9 cellular contexts compared by ENCODE assay signal in the genomic region with DNA sequence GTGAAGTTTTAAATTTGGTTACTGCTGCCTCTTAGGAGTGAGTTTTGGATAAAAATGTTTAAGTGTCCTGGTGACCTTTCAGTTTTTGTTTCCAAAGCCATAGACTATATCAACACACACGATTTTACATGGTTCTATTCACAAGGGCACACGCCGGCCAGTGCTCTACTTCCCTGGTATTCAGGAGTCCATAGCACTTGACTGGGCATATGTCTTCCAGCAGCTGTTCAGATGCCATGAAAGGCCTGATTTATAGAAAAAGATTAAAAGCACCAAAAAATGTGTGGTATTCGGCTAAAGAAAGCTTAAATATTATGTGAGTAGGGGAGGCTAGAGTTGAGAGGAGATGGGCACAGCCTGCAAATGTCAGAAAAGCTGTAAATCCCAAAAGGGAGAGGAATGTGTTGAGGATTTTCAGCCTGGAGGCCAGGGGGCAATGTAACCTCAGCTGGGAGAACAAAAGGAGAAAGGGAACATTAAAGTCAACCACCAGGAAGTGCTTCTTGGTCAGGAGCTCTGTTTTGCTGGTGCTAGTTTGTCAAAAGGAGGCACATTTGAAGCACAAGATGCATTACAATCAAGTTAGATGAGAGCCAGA.
DNase-seq lines count a peak whose midpoint lies in the region; ATAC-seq and TF ChIP-seq lines count a peak whose summit lies in the region.
"Had no signal": no experiment of that assay in that cellular context is flagged by ENCODE, and none has a peak within 500 bp of the region (broad histone marks: within the 10 kb centered on the region; RNA-seq: fewer than 3 reads in every experiment).

No MANE protein-coding gene starts in this region.

- H4K20me1 ChIP-seq in OCI-LY1 (ENCODE audit: insufficient read depth, low read length) (no peaks in the 10 kb centered on the region), osteoblast (ENCODE audit: insufficient read depth, low read length) (no peaks in the 10 kb centered on the region)

- no peak overlapping the region for H2AFZ ChIP-seq in OCI-LY1 (ENCODE audit: low read length)
- H2AFZ ChIP-seq in osteoblast (ENCODE audit: low read length), result no peak overlapping the region

- no peak for TF ChIP-seq CTCF in OCI-LY1 (IDR thresholded peaks at IDR 0.05; ENCODE audit: low read length)
- TF ChIP-seq CTCF in epithelial cell of proximal tubule (conservative IDR thresholded peaks at IDR 0.05; ENCODE audit: low read depth, low read length), result peak; percentile 38
- peak; percentile 45 for TF ChIP-seq CTCF in osteoblast (IDR thresholded peaks at IDR 0.05; ENCODE audit: extremely low read depth, low read depth, low read length)
- TF ChIP-seq CTCF in psoas muscle (IDR thresholded peaks at IDR 0.05), result no peak

- H3K4me2 ChIP-seq in OCI-LY1 (ENCODE audit: low read length), result no peak overlapping the region
- no peak overlapping the region for H3K4me2 ChIP-seq in osteoblast (ENCODE audit: insufficient read depth, low read length)

- no peaks in the 10 kb centered on the region for H3K9me2 ChIP-seq in OCI-LY1 (ENCODE audit: low read depth, low read length)

- H3K4me1 ChIP-seq in OCI-LY1 (ENCODE audit: insufficient read depth, low read length, severe bottlenecking) (peaks cover 43% of the 10 kb centered on the region), osteoblast (ENCODE audit: insufficient read depth, low read length) (no peaks in the 10 kb centered on the region), psoas muscle (peaks cover 23% of the 10 kb centered on the region)

- 71 to 82% (median 79%) methylated on average over 4 of the region's 4 CpGs for WGBS in psoas muscle, 3 donors

- DNase-seq in Daoy (ENCODE audit: low read depth) (peak; percentile 32), epithelial cell of proximal tubule (ENCODE audit: low read depth) (no peak), osteoblast (ENCODE audit: insufficient read length, low spot score, missing footprints) (no peak), epidermal melanocyte (ENCODE audit: insufficient read length, low spot score) (no peak), psoas muscle (no peak)
- DNase-seq: NCI-H146 had no signal

- H3K4me3 ChIP-seq in OCI-LY1 (ENCODE audit: low read depth, low read length, poor library complexity, severe bottlenecking) (no peak overlapping the region), epithelial cell of proximal tubule (ENCODE audit: low read depth, low read length) (no peak overlapping the region), osteoblast (ENCODE audit: insufficient read depth, low read length) (no peak overlapping the region), psoas muscle (no peak overlapping the region)

- no peaks in the 10 kb centered on the region for H3F3A ChIP-seq in OCI-LY1 (ENCODE audit: insufficient read depth, low read length)

- peak overlapping the region; percentile 42 for H3K27ac ChIP-seq in OCI-LY1 (ENCODE audit: low read depth, low read length, poor library complexity, severe bottlenecking)
- no peak overlapping the region for H3K27ac ChIP-seq in osteoblast (ENCODE audit: low read depth, low read length)
- no peak overlapping the region for H3K27ac ChIP-seq in psoas muscle

- H3K36me3 ChIP-seq in OCI-LY1 (ENCODE audit: insufficient read depth, low read length) (peaks cover 12% of the 10 kb centered on the region; the same call in 1 of the 2 replicates), osteoblast (ENCODE audit: insufficient read depth, low read length) (no peaks in the 10 kb centered on the region), psoas muscle (ENCODE audit: insufficient read depth in 1 of 2, low read depth in 1 of 2) (no peaks in the 10 kb centered on the region)

- H3K27me3 ChIP-seq in OCI-LY1 (ENCODE audit: insufficient read depth, low read length) (no peaks in the 10 kb centered on the region), osteoblast (ENCODE audit: insufficient read depth, low read length) (no peaks in the 10 kb centered on the region), psoas muscle (ENCODE audit: insufficient read depth in 3 of 3, low read length in 2 of 3) (no peaks in the 10 kb centered on the region)

- H3K9me3 ChIP-seq in OCI-LY1 (ENCODE audit: low read length), result peaks cover 7% of the 10 kb centered on the region; the same call in 1 of the 2 replicates
- no peaks in the 10 kb centered on the region for H3K9me3 ChIP-seq in osteoblast (ENCODE audit: low read depth, low read length)
- no peaks in the 10 kb centered on the region for H3K9me3 ChIP-seq in psoas muscle

- H3K79me2 ChIP-seq in OCI-LY1 (ENCODE audit: insufficient read depth, low read length) (no peaks in the 10 kb centered on the region), osteoblast (ENCODE audit: insufficient read depth, low read length) (no peaks in the 10 kb centered on the region)

- no peak overlapping the region for H3K9ac ChIP-seq in OCI-LY1 (ENCODE audit: low read length)

- intact Hi-C loops in psoas muscle (cut with DNase I), result no loop called here

- ATAC-seq in HG03175 (IDR thresholded peaks at IDR 0.05; ENCODE audit: unreplicated experiment) (no peak), psoas muscle (no peak), HG03159 (IDR thresholded peaks at IDR 0.05; ENCODE audit: unreplicated experiment) (no peak)

Comparison
In these comparisons a context has a peak if more than half of its experiments do, and no peak if none do; other contexts are left out.
1. CTCF ChIP-seq: peak in epithelial cell of proximal tubule (single experiment) and osteoblast (single experiment); none in OCI-LY1 (single experiment) and psoas muscle (single experiment).